Comparison of ENCODE assay signal across 8 cellular contexts in genomic region chr15:72155635-72156616, GRCh38. TPM values are rescaled to one million over a fixed set of nuclear protein-coding genes. Genes with fewer than 3 reads are reported as not detected.
A peak's percentile ranks its signal among the peaks of the same experiment; 100 is the strongest.
DNase-seq lines count a peak whose midpoint lies in the region; ATAC-seq, FAIRE-seq and TF ChIP-seq lines count a peak whose summit lies in the region.

No MANE protein-coding gene starts in this region.

- H3K4me1 Mint-ChIP-seq in Caco-2 (ENCODE audit: low read depth, unreplicated experiment): peaks cover 8% of the 10 kb centered on the region
- peaks cover 12% of the 10 kb centered on the region for H3K4me1 Mint-ChIP-seq in T-helper 17 cell

- ATAC-seq in T-helper 17 cell (peak; percentile 84), right cardiac atrium (peak; percentile 92 to 94)

- no TSS peak for BruUV-seq in Caco-2 (replicated peaks; lab: Mats Ljungman, UMichigan)

- POLR2A ChIA-PET in Caco-2 (lab: Charles Lee): no interaction called here

- H3K4me1 ChIP-seq in Caco-2 (no peaks in the 10 kb centered on the region; the same call in 1 of the 2 replicates), right cardiac atrium (ENCODE audit: control insufficient read depth, insufficient read depth, low read length) (no peaks in the 10 kb centered on the region), urinary bladder (ENCODE audit: insufficient read depth) (no peaks in the 10 kb centered on the region)

- H3K36me3 Mint-ChIP-seq in Caco-2 (ENCODE audit: insufficient read depth, unreplicated experiment) (no peaks in the 10 kb centered on the region), T-helper 17 cell (ENCODE audit: low read depth) (peaks cover 2% of the 10 kb centered on the region)

- H3K4me3 Mint-ChIP-seq in Caco-2 (ENCODE audit: unreplicated experiment) (peak overlapping the region; percentile 76), T-helper 17 cell (peak overlapping the region; percentile 88)

- peak; percentile 78 to 85 for TF ChIP-seq CTCF in Caco-2 (IDR thresholded peaks at IDR 0.05; ENCODE audit: insufficient read depth in 1 of 2, low read depth in 1 of 2, low read length in 1 of 2, severe bottlenecking in 1 of 2, unreplicated experiment in 1 of 2)

- WGBS in right cardiac atrium: 4% methylated on average over 19 of the region's 19 CpGs
- 4% methylated on average over 19 of the region's 19 CpGs for WGBS in urinary bladder

- no peaks in the 10 kb centered on the region for H3K36me3 ChIP-seq in Caco-2 (ENCODE audit: control insufficient read depth, insufficient read depth, low read length)
- no peaks in the 10 kb centered on the region for H3K36me3 ChIP-seq in urinary bladder (ENCODE audit: insufficient read depth)

- H3K27ac Mint-ChIP-seq in Caco-2 (ENCODE audit: unreplicated experiment) (peak overlapping the region; percentile 60), T-helper 17 cell (peak overlapping the region; percentile 21)

- intact Hi-C loops in Caco-2 (cut with micrococcal nuclease; ENCODE audit: unreplicated experiment) (loop anchor here (1.0 to 10.0 kb wide), 5 partner anchors 37 to 401 kb away; partner anchors contain the start of genes MYO9A and SENP8), right cardiac atrium (cut with DNase I) (loop anchor here in 2 of 4 donors (10.0 kb wide), 2 partner anchors 371 to 411 kb away; no protein-coding TSS in a partner anchor)

- no peaks in the 10 kb centered on the region for H3K27me3 Mint-ChIP-seq in Caco-2 (ENCODE audit: insufficient read depth, unreplicated experiment)
- peaks cover 31% of the 10 kb centered on the region for H3K27me3 Mint-ChIP-seq in T-helper 17 cell

- H3K27ac ChIP-seq in right cardiac atrium (ENCODE audit: low read length) (no peak overlapping the region), urinary bladder (ENCODE audit: low read depth) (no peak overlapping the region)

- no peak for TF ChIP-seq POLR2A in H54 (IDR thresholded peaks at IDR 0.05; ENCODE audit: low read depth, low read length)

- FAIRE-seq in H54 (lab: Jason Lieb, UNC): no peak

- CTCF ChIA-PET in Caco-2 (lab: Charles Lee): interaction anchor here (0.6 to 1.6 kb wide), 9 partner anchors 12 to 412 kb away, joined by 3 to 8 read pairs (median 4); partner anchors contain the start of genes MYO9A and SENP8

- H3K4me3 ChIP-seq in Caco-2 (ENCODE audit: low read depth, low read length) (peak overlapping the region; percentile 36), right cardiac atrium (ENCODE audit: low read length) (peak overlapping the region; percentile 50), urinary bladder (ENCODE audit: low read depth, low read length) (peak overlapping the region; percentile 34)

- H3K9me3 Mint-ChIP-seq in Caco-2 (ENCODE audit: unreplicated experiment): peaks cover 8% of the 10 kb centered on the region

- H3K27me3 ChIP-seq in Caco-2 (replicated peaks; ENCODE audit: control insufficient read depth, insufficient read depth, low read length) (no peaks in the 10 kb centered on the region), right cardiac atrium (ENCODE audit: control insufficient read depth, insufficient read depth) (no peaks in the 10 kb centered on the region)

- peak; percentile 82 to 85 for DNase-seq in Caco-2
- DNase-seq in H54 (ENCODE audit: insufficient read length, low spot score): peak; percentile 55
- DNase-seq in NCI-H1417 treated with DMSO at 0.1 percent for 48 hours (lab: John Stamatoyannopoulos, UW): peak; percentile 76
- peak; percentile 49 to 78 (median 53) for DNase-seq in T-helper 17 cell
- peak in 57 of 58 donors; percentile 31 to 90 (median 74) for DNase-seq in anterior cingulate cortex (lab: John Stamatoyannopoulos, UW)
- peak; percentile 81 to 93 (median 92) for DNase-seq in right cardiac atrium
- DNase-seq in putamen (ENCODE audit: low spot score): peak; percentile 83

- H3K9me3 ChIP-seq in Caco-2 (no peaks in the 10 kb centered on the region), T-helper 17 cell (ENCODE audit: control insufficient read depth, low read length, poor library complexity, severe bottlenecking) (no peaks in the 10 kb centered on the region), right cardiac atrium (ENCODE audit: control insufficient read depth, low read length) (no peaks in the 10 kb centered on the region)

RNA-seq across cellular contexts. Expression of gene SENP8, which starts 37.7 kb away (rescaled TPM):
- total RNA-seq in Caco-2 (2022) (2.0 and 3.4 TPM in 2 replicates), T-helper 17 cell (under 1 TPM; 0.31 to 0.42 TPM), right cardiac atrium (1 to 10 TPM; 3.6 to 5.3 (median 4.7) TPM), urinary bladder (2.6 TPM)
- polyA plus RNA-seq in right cardiac atrium (3.6 TPM), urinary bladder (1.8 TPM)

RNA-seq across cellular contexts. Expression of gene MYO9A, which starts 38.0 kb away (rescaled TPM):
- total RNA-seq in Caco-2 (2022) (71.9 and 76.0 TPM in 2 replicates), T-helper 17 cell (10 to 100 TPM; 27.1 to 30.5 TPM), right cardiac atrium (10 to 100 TPM; 32.8 to 35.8 (median 34.7) TPM), urinary bladder (179 TPM)
- polyA plus RNA-seq in right cardiac atrium (4.9 TPM), urinary bladder (13.8 TPM)

RNA-seq across cellular contexts. Expression of gene GRAMD2A, which starts 41.7 kb away (rescaled TPM):
- 1.2 and 2.0 TPM in 2 replicates for total RNA-seq in Caco-2 (2022)
- not detected for total RNA-seq in T-helper 17 cell
- total RNA-seq in right cardiac atrium: under 1 TPM in 3 of 4 donors, not detected in 1; 0.40 to 0.71 (median 0.48) TPM
- 0.14 TPM for polyA plus RNA-seq in right cardiac atrium
- total RNA-seq in urinary bladder: 0.74 TPM
- polyA plus RNA-seq in urinary bladder: 0.19 TPM
